In genomic region chr12:113098428-113099028, GRCh38 we compare ENCODE assay signal across 9 cellular contexts. TPM values are rescaled to one million over a fixed set of nuclear protein-coding genes. Genes with fewer than 3 reads are reported as not detected.
DNase-seq lines count a peak whose midpoint lies in the region; ATAC-seq, FAIRE-seq and TF ChIP-seq lines count a peak whose summit lies in the region.
"Had no signal": no experiment of that assay in that cellular context is flagged by ENCODE, and none has a peak within 500 bp of the region (broad histone marks: within the 10 kb centered on the region; RNA-seq: fewer than 3 reads in every experiment).

No MANE protein-coding gene starts in this region.

- no peaks in the 10 kb centered on the region for H4K20me1 ChIP-seq in PC-3 (ENCODE audit: low read length)

- H2BK12ac ChIP-seq in neuronal stem cell (ENCODE audit: low read length) = no peak overlapping the region

- no CpG with 5 or more reads among the region's 15 CpGs for WGBS in neuronal stem cell (ENCODE audit: extremely low coverage in 2 of 2, insufficient read length in 2 of 2, insufficient replicate concordance in 1 of 2), 2 donors

- no peak overlapping the region for H3K4me3 Mint-ChIP-seq in activated T-helper 1 cell treated with anti-CD3 and anti-CD28 coated beads, Interleukin-12 subunit alpha, Interleukin-12 subunit beta, Interleukin-2, Interleukin-4 antibody, amounts not matched to agents 30 ng/mL and 10 ng/mL and 1 ng/mL, durations not matched to agents 14 hours and 24 hours and 36 hours

- CTCF ChIA-PET in GM10248 (lab: Yijun Ruan, JAX) = interaction anchor here (0.6 to 7.4 kb wide), 36 partner anchors 8 to 300 kb away, joined by 3 to 107 read pairs (median 6); partner anchors contain the start of gene OAS1
- CTCF ChIA-PET in PC-3 (lab: Charles Lee) = interaction anchor here (0.6 to 1.9 kb wide), 2 partner anchors 92 to 106 kb away, joined by 3 to 7 read pairs; no protein-coding TSS in a partner anchor

- H4K91ac ChIP-seq in neuronal stem cell (ENCODE audit: low read depth, low read length, poor library complexity) = no peak overlapping the region

- intact Hi-C loops in PC-3 (cut with micrococcal nuclease) = loop anchor here (1.0 to 10.0 kb wide), 2 partner anchors 50 to 56 kb away; no protein-coding TSS in a partner anchor
- intact Hi-C loops in activated T-helper 1 cell treated with anti-CD3 and anti-CD28 coated beads, Interleukin-12 subunit alpha, Interleukin-12 subunit beta, Interleukin-2, Interleukin-4 antibody, amounts not matched to agents 30 ng/mL and 10 ng/mL and 1 ng/mL, durations not matched to agents 14 hours and 24 hours and 36 hours (cut with micrococcal nuclease) = loop anchor here (1.0 to 5.0 kb wide), 2 partner anchors 50 to 54 kb away; no protein-coding TSS in a partner anchor

- H3K4me3 ChIP-seq in PC-3 (ENCODE audit: low read length) (no peak overlapping the region), fibroblast of pulmonary artery (replicated peaks; ENCODE audit: low read depth, low read length) (no peak overlapping the region), neuronal stem cell (ENCODE audit: low read length in 2 of 2) (no peak overlapping the region)
- H3K4me3 ChIP-seq: skin epidermis had no signal

- H3K79me1 ChIP-seq in neuronal stem cell (ENCODE audit: low read depth, low read length) = peaks cover 2% of the 10 kb centered on the region

- H3K4me2 ChIP-seq in PC-3 (ENCODE audit: low read length) (peak overlapping the region; percentile 40; the same call in 1 of the 2 replicates), neuronal stem cell (ENCODE audit: insufficient read depth, low read length, poor library complexity, severe bottlenecking) (peak overlapping the region; percentile 34)

- no peak overlapping the region for H2AK5ac ChIP-seq in neuronal stem cell (ENCODE audit: low read depth, low read length)

- H3K79me2 ChIP-seq in PC-3 (ENCODE audit: low read length) = no peaks in the 10 kb centered on the region

- no peak overlapping the region for H2BK15ac ChIP-seq in neuronal stem cell (ENCODE audit: low read length)

- ATAC-seq in PC-3 (peak; percentile 95), GM18858 (IDR thresholded peaks at IDR 0.05; ENCODE audit: unreplicated experiment) (no peak)

- H3K9ac ChIP-seq in PC-3 (ENCODE audit: low read length) (no peak overlapping the region), neuronal stem cell (ENCODE audit: low read depth, low read length, poor library complexity) (no peak overlapping the region)

- no peak overlapping the region for H3K14ac ChIP-seq in neuronal stem cell (ENCODE audit: low read length)

- H3K18ac ChIP-seq in neuronal stem cell (ENCODE audit: low read length) = no peak overlapping the region

- no peaks in the 10 kb centered on the region for H3K27me3 Mint-ChIP-seq in activated T-helper 1 cell treated with anti-CD3 and anti-CD28 coated beads, Interleukin-12 subunit alpha, Interleukin-12 subunit beta, Interleukin-2, Interleukin-4 antibody, amounts not matched to agents 30 ng/mL and 10 ng/mL and 1 ng/mL, durations not matched to agents 14 hours and 24 hours and 36 hours (ENCODE audit: insufficient read depth)

- POLR2A ChIA-PET in GM10248 (lab: Yijun Ruan, JAX) = no interaction called here
- POLR2A ChIA-PET in PC-3 (lab: Charles Lee; ENCODE audit: unreplicated experiment) = no interaction called here

- H3K27ac ChIP-seq in PC-3 (ENCODE audit: low read length) = 0 out of 2 replicates have a peak overlapping the region, but pooled peaks have one; percentile 10
- no peak overlapping the region for H3K27ac ChIP-seq in neuronal stem cell (replicated peaks; ENCODE audit: low read length)
- peak overlapping the region; percentile 70 for H3K27ac ChIP-seq in temporal lobe (ENCODE audit: low read depth, low read length)

- H3K23ac ChIP-seq in neuronal stem cell (ENCODE audit: low read depth, low read length, poor library complexity) = no peak overlapping the region

- no peak overlapping the region for H4K8ac ChIP-seq in neuronal stem cell (ENCODE audit: low read depth, low read length)

- H3K9me3 ChIP-seq in PC-3 (ENCODE audit: low read length) = no peaks in the 10 kb centered on the region
- no peaks in the 10 kb centered on the region for H3K9me3 ChIP-seq in neuronal stem cell (replicated peaks in 1 of 2; ENCODE audit: control insufficient read depth in 2 of 2, insufficient read depth in 1 of 2, low read depth in 1 of 2, low read length in 2 of 2)

- H3K27ac Mint-ChIP-seq in activated T-helper 1 cell treated with anti-CD3 and anti-CD28 coated beads, Interleukin-12 subunit alpha, Interleukin-12 subunit beta, Interleukin-2, Interleukin-4 antibody, amounts not matched to agents 30 ng/mL and 10 ng/mL and 1 ng/mL, durations not matched to agents 14 hours and 24 hours and 36 hours = no peak overlapping the region

- H3K36me3 ChIP-seq in PC-3 (ENCODE audit: low read depth, low read length) (no peaks in the 10 kb centered on the region), neuronal stem cell (replicated peaks in 1 of 2; ENCODE audit: control insufficient read depth in 2 of 2, insufficient read depth in 2 of 2, low read length in 2 of 2) (no peaks in the 10 kb centered on the region)

- no peaks in the 10 kb centered on the region for H3K4me1 Mint-ChIP-seq in activated T-helper 1 cell treated with anti-CD3 and anti-CD28 coated beads, Interleukin-12 subunit alpha, Interleukin-12 subunit beta, Interleukin-2, Interleukin-4 antibody, amounts not matched to agents 30 ng/mL and 10 ng/mL and 1 ng/mL, durations not matched to agents 14 hours and 24 hours and 36 hours (ENCODE audit: low read depth)

- no peaks in the 10 kb centered on the region for H3K9me3 Mint-ChIP-seq in activated T-helper 1 cell treated with anti-CD3 and anti-CD28 coated beads, Interleukin-12 subunit alpha, Interleukin-12 subunit beta, Interleukin-2, Interleukin-4 antibody, amounts not matched to agents 30 ng/mL and 10 ng/mL and 1 ng/mL, durations not matched to agents 14 hours and 24 hours and 36 hours

- no peaks in the 10 kb centered on the region for H3K36me3 Mint-ChIP-seq in activated T-helper 1 cell treated with anti-CD3 and anti-CD28 coated beads, Interleukin-12 subunit alpha, Interleukin-12 subunit beta, Interleukin-2, Interleukin-4 antibody, amounts not matched to agents 30 ng/mL and 10 ng/mL and 1 ng/mL, durations not matched to agents 14 hours and 24 hours and 36 hours (ENCODE audit: low read depth)

- no peak overlapping the region for H3K4ac ChIP-seq in neuronal stem cell (ENCODE audit: low read length)

- H2BK5ac ChIP-seq in neuronal stem cell (ENCODE audit: low read length) = no peak overlapping the region

- no peak overlapping the region for H2BK120ac ChIP-seq in neuronal stem cell (ENCODE audit: low read depth, low read length)

- TF ChIP-seq CTCF in GM10248 (IDR thresholded peaks at IDR 0.05; ENCODE audit: control extremely low read depth, extremely low read depth, low read depth, missing control alignments) (peak; percentile 88), PC-3 (conservative IDR thresholded peaks at IDR 0.05; ENCODE audit: low read depth, low read length) (peak; percentile 95), fibroblast of pulmonary artery (IDR thresholded peaks at IDR 0.05; ENCODE audit: low read length, missing control alignments) (peak; percentile 94)

- FAIRE-seq in HTR-8/SVneo (lab: Jason Lieb, UNC) = no peak

- H3K27me3 ChIP-seq in PC-3 (ENCODE audit: low read length) = no peaks in the 10 kb centered on the region
- peaks cover 0 to 4% (median 0%) of the 10 kb centered on the region in 3 experiments for H3K27me3 ChIP-seq in neuronal stem cell (ENCODE audit: control insufficient read depth in 3 of 3, insufficient read depth in 3 of 3, low read depth in 1 of 3, low read length in 3 of 3)

- H2AFZ ChIP-seq in PC-3 (ENCODE audit: low read length) (peak overlapping the region; percentile 36; the same call in 1 of the 2 replicates), neuronal stem cell (ENCODE audit: low read length) (peak overlapping the region; percentile 47)

- no peaks in the 10 kb centered on the region for H3K9me2 ChIP-seq in PC-3 (replicated peaks; ENCODE audit: low read length)

- no TSS peak for BruUV-seq in PC-3 (replicated peaks; lab: Mats Ljungman, UMichigan)

- no peaks in the 10 kb centered on the region for H3F3A ChIP-seq in PC-3 (ENCODE audit: low read length, unreplicated experiment)

- peak; percentile 83 for DNase-seq in GM10248 (ENCODE audit: extremely low spot score)
- peak; percentile 93 for DNase-seq in HTR-8/SVneo (ENCODE audit: insufficient read length, low spot score)
- DNase-seq in PC-3 = peak; percentile 99
- peak; percentile 24 for DNase-seq in activated T-helper 1 cell treated with anti-CD3 and anti-CD28 coated beads, Interleukin-12 subunit alpha, Interleukin-12 subunit beta, Interleukin-2, Interleukin-4 antibody, amounts not matched to agents 30 ng/mL and 10 ng/mL and 1 ng/mL, durations not matched to agents 14 hours and 24 hours and 36 hours (ENCODE audit: low spot score)
- peak; percentile 90 for DNase-seq in fibroblast of pulmonary artery (ENCODE audit: low read depth)
- peak; percentile 56 for DNase-seq in neuronal stem cell (ENCODE audit: low spot score)

- 0 out of 2 replicates have a peak, but pooled peaks cover 4% of the 10 kb centered on the region for H3K4me1 ChIP-seq in PC-3 (ENCODE audit: insufficient read depth, low read length)
- peaks cover 8 to 11% of the 10 kb centered on the region in 2 donors for H3K4me1 ChIP-seq in neuronal stem cell (ENCODE audit: control insufficient read depth in 2 of 2, insufficient read depth in 1 of 2, low read depth in 1 of 2, low read length in 2 of 2)

RNA-seq across cellular contexts. Expression of gene RASAL1, which starts 37.0 kb away (rescaled TPM):
- total RNA-seq in PC-3 (2014; rRNA removed) = 0.66 and 0.69 TPM in 2 replicates
- total RNA-seq in activated T-helper 1 cell treated with anti-CD3 and anti-CD28 coated beads, Interleukin-12 subunit alpha, Interleukin-12 subunit beta, Interleukin-2, Interleukin-4 antibody, amounts not matched to agents 30 ng/mL and 10 ng/mL and 1 ng/mL, durations not matched to agents 14 hours and 24 hours and 36 hours = 0.10 and 0.34 TPM in 2 replicates
- polyA plus RNA-seq in neuronal stem cell (2013, experiment 1 of 2) = 0.26 TPM
- polyA plus RNA-seq in neuronal stem cell (2013, experiment 2 of 2) = 0.19 TPM
- total RNA-seq in temporal lobe = 4.2 TPM

RNA-seq across cellular contexts. Expression of gene DTX1, which starts 42.0 kb away (rescaled TPM):
- total RNA-seq in PC-3 (2014; rRNA removed) = not detected in 2 replicates
- total RNA-seq in activated T-helper 1 cell treated with anti-CD3 and anti-CD28 coated beads, Interleukin-12 subunit alpha, Interleukin-12 subunit beta, Interleukin-2, Interleukin-4 antibody, amounts not matched to agents 30 ng/mL and 10 ng/mL and 1 ng/mL, durations not matched to agents 14 hours and 24 hours and 36 hours = 0.29 TPM in 2 replicates
- 8.5 TPM for polyA plus RNA-seq in neuronal stem cell (2013, experiment 1 of 2)
- polyA plus RNA-seq in neuronal stem cell (2013, experiment 2 of 2) = 8.4 TPM
- total RNA-seq in temporal lobe = 34.9 TPM

RNA-seq across cellular contexts. Expression of gene CFAP73, which starts 51.0 kb away (rescaled TPM):
- total RNA-seq in PC-3 (2014; rRNA removed) (not detected in 2 replicates), temporal lobe (1.2 TPM)
- 0.16 and 0.17 TPM in 2 replicates for total RNA-seq in activated T-helper 1 cell treated with anti-CD3 and anti-CD28 coated beads, Interleukin-12 subunit alpha, Interleukin-12 subunit beta, Interleukin-2, Interleukin-4 antibody, amounts not matched to agents 30 ng/mL and 10 ng/mL and 1 ng/mL, durations not matched to agents 14 hours and 24 hours and 36 hours
- polyA plus RNA-seq in neuronal stem cell (2013, experiment 1 of 2) = 0.22 TPM
- 0.19 TPM for polyA plus RNA-seq in neuronal stem cell (2013, experiment 2 of 2)

Comparison
In these comparisons a context has a peak if more than half of its experiments do, and no peak if none do; other contexts are left out.
1. DNase-seq: peak in every context shown above with its lines; median percentile 99 in PC-3; 93 in HTR-8/SVneo; 90 in fibroblast of pulmonary artery; 83 in GM10248; 56 in neuronal stem cell; 24 in activated T-helper 1 cell treated with anti-CD3 and anti-CD28 coated beads, Interleukin-12 subunit alpha, Interleukin-12 subunit beta, Interleukin-2, Interleukin-4 antibody, amounts not matched to agents 30 ng/mL and 10 ng/mL and 1 ng/mL, durations not matched to agents 14 hours and 24 hours and 36 hours.
2. RNA of gene DTX1, which starts 42.0 kb away (total RNA-seq): 34.9 TPM in temporal lobe (single experiment); 0.29 TPM in activated T-helper 1 cell treated with anti-CD3 and anti-CD28 coated beads, Interleukin-12 subunit alpha, Interleukin-12 subunit beta, Interleukin-2, Interleukin-4 antibody, amounts not matched to agents 30 ng/mL and 10 ng/mL and 1 ng/mL, durations not matched to agents 14 hours and 24 hours and 36 hours and not detected in PC-3; every median in the first group is over 10 times any median in the second.
3. Peak in every context shown above with its lines, with median percentiles within 50 percentile points of each other: CTCF ChIP-seq.